8 cellular contexts compared by ENCODE assay signal in the genomic region with DNA sequence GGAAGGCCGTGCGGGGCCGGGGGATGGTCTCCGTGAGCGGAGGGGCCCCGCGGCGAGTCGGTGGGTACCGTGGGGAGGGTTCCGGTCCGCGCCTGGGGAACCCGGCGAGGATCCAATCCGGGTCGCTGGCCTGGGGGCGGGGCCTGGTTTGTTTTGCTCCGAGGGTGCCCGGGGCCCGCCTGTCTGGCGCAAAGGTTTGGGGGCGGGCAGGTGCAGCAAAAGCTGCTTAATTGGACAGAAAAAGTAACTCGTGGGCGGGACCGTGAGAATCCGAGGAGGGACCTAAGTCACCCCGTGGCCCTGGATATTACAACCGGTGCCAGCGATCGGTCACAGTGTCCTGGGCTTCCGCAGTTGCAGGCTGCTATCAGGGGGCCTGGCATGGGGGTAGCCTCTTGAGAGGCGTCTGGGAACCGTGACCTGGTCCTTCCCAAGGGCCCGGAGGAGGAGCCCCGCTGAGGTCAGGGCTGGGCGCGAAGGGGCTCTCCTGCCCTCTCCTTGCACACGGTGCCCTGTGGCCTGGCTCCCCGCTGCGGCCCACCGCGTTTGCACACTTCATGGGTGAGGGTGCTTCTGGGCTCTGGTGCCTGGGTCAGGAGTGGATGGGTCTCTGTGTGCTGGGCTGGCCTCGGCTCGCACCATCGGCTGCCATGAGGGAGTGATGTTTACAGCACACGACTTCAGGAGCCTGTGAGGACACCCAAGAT. TPM values are rescaled to one million over a fixed set of nuclear protein-coding genes. Genes with fewer than 3 reads are reported as not detected.
A peak's percentile ranks its signal among the peaks of the same experiment; 100 is the strongest.
DNase-seq lines count a peak whose midpoint lies in the region; ATAC-seq and TF ChIP-seq lines count a peak whose summit lies in the region.

No MANE protein-coding gene starts in this region.

- peak overlapping the region; percentile 90 to 95 (median 92) for H3K4me3 Mint-ChIP-seq in CD4-positive, CD25-positive, alpha-beta regulatory T cell

- H3K36me3 ChIP-seq in CD4-positive, CD25-positive, alpha-beta regulatory T cell (ENCODE audit: control insufficient read depth, insufficient read depth, low read length), result peaks cover 10% of the 10 kb centered on the region
- peaks cover 8% of the 10 kb centered on the region for H3K36me3 ChIP-seq in OCI-LY3 (replicated peaks; ENCODE audit: low read depth, low read length)
- H3K36me3 ChIP-seq in muscle layer of colon (ENCODE audit: insufficient read depth, low read length), result peaks cover 13% of the 10 kb centered on the region

- peak; percentile 77 to 82 for ATAC-seq in CD4-positive, CD25-positive, alpha-beta regulatory T cell (ENCODE audit: low read depth in 2 of 2)
- ATAC-seq in GM19455 (IDR thresholded peaks at IDR 0.05; ENCODE audit: unreplicated experiment), result peak; percentile 71

- no peaks in the 10 kb centered on the region for H3K9me3 Mint-ChIP-seq in CD4-positive, CD25-positive, alpha-beta regulatory T cell

- no peak for TF ChIP-seq CTCF in OCI-LY3 (IDR thresholded peaks at IDR 0.05; ENCODE audit: low read depth, low read length)

- peak; percentile 95 to 98 (median 96) for DNase-seq in CD4-positive, CD25-positive, alpha-beta regulatory T cell
- peak; percentile 76 for DNase-seq in HK-2 (ENCODE audit: unreplicated experiment)
- peak; percentile 89 for DNase-seq in activated T-cell treated with anti-CD3 and anti-CD28 coated beads for 24 hours (ENCODE audit: low read depth)
- DNase-seq in epithelial cell of prostate (ENCODE audit: low read depth, low spot score), result no peak
- DNase-seq in stimulated activated CD8-positive, alpha-beta memory T cell treated with anti-CD3 and anti-CD28 coated beads, Interleukin-4, amount 100 ng/mL, for 48 hours, result peak; percentile 96

- peaks cover 16% of the 10 kb centered on the region for H4K20me1 ChIP-seq in OCI-LY3 (ENCODE audit: insufficient read depth, low read length)

- peaks cover 7% of the 10 kb centered on the region for H3K36me3 Mint-ChIP-seq in CD4-positive, CD25-positive, alpha-beta regulatory T cell

- no peaks in the 10 kb centered on the region for H3K27me3 Mint-ChIP-seq in CD4-positive, CD25-positive, alpha-beta regulatory T cell

- peak overlapping the region; percentile 75 to 95 (median 90) for H3K27ac Mint-ChIP-seq in CD4-positive, CD25-positive, alpha-beta regulatory T cell

- H3K4me1 ChIP-seq in CD4-positive, CD25-positive, alpha-beta regulatory T cell (ENCODE audit: control insufficient read depth, insufficient read depth, low read length, poor library complexity, severe bottlenecking), result peaks cover 21% of the 10 kb centered on the region
- H3K4me1 ChIP-seq in OCI-LY3 (ENCODE audit: low read length), result peaks cover 11% of the 10 kb centered on the region
- H3K4me1 ChIP-seq in muscle layer of colon (ENCODE audit: insufficient read depth, low read length), result peaks cover 22% of the 10 kb centered on the region

- no peaks in the 10 kb centered on the region for H3K27me3 ChIP-seq in CD4-positive, CD25-positive, alpha-beta regulatory T cell (ENCODE audit: control insufficient read depth, insufficient read depth, low read length)
- H3K27me3 ChIP-seq in OCI-LY3 (ENCODE audit: low read depth, low read length) (no peaks in the 10 kb centered on the region), muscle layer of colon (ENCODE audit: control insufficient read depth in 1 of 2, insufficient read depth in 2 of 2, low read length in 2 of 2) (peaks cover 2 to 7% of the 10 kb centered on the region in 2 donors)

- peak overlapping the region; percentile 96 for H3K27ac ChIP-seq in CD4-positive, CD25-positive, alpha-beta regulatory T cell (ENCODE audit: insufficient read depth, low read length, poor library complexity, severe bottlenecking)
- H3K27ac ChIP-seq in OCI-LY3 (ENCODE audit: low read length), result peak overlapping the region; percentile 52
- peak overlapping the region; percentile 92 for H3K27ac ChIP-seq in epithelial cell of prostate
- peak overlapping the region; percentile 93 for H3K27ac ChIP-seq in muscle layer of colon (ENCODE audit: low read depth, low read length)

- peaks cover 11% of the 10 kb centered on the region; the same call in 1 of the 2 replicates for H3K79me2 ChIP-seq in OCI-LY3 (ENCODE audit: low read length)

- peak overlapping the region; percentile 86 for H3K9ac ChIP-seq in OCI-LY3 (ENCODE audit: low read length)
- H3K9ac ChIP-seq in muscle layer of colon (ENCODE audit: low read length), result peak overlapping the region; percentile 57

- H3K4me2 ChIP-seq in OCI-LY3 (ENCODE audit: low read length), result peak overlapping the region; percentile 99

- no peak overlapping the region for H2AFZ ChIP-seq in OCI-LY3 (ENCODE audit: low read depth, low read length)

- peak overlapping the region; percentile 55 for H3K4me3 ChIP-seq in CD4-positive, CD25-positive, alpha-beta regulatory T cell (ENCODE audit: low read depth, low read length)
- H3K4me3 ChIP-seq in OCI-LY3 (ENCODE audit: low read length) (peak overlapping the region; percentile 86), muscle layer of colon (ENCODE audit: low read depth in 1 of 2, low read length in 2 of 2) (peak overlapping the region; percentile 77 to 81)

- H3K9me3 ChIP-seq in CD4-positive, CD25-positive, alpha-beta regulatory T cell (ENCODE audit: control insufficient read depth in 2 of 2, low read length in 2 of 2), result no peaks in the 10 kb centered on the region
- H3K9me3 ChIP-seq in OCI-LY3 (ENCODE audit: insufficient read depth, low read length) (no peaks in the 10 kb centered on the region), muscle layer of colon (ENCODE audit: low read length) (no peaks in the 10 kb centered on the region)

- H3K4me1 Mint-ChIP-seq in CD4-positive, CD25-positive, alpha-beta regulatory T cell, result peaks cover 0 to 27% (median 8%) of the 10 kb centered on the region in 4 donors

RNA-seq across cellular contexts. Expression of a gene that starts 1.4 kb away (rescaled TPM):
- 195 TPM for total RNA-seq in CD4-positive, CD25-positive, alpha-beta regulatory T cell
- polyA plus RNA-seq in CD4-positive, CD25-positive, alpha-beta regulatory T cell, result 10 to 100 TPM; 23.9 to 28.0 (median 24.6) TPM

RNA-seq across cellular contexts. Expression of a gene that starts 7.6 kb away (rescaled TPM):
- 1.2 TPM for total RNA-seq in CD4-positive, CD25-positive, alpha-beta regulatory T cell
- under 1 TPM in 3 of 4 donors, not detected in 1; 0.11 to 0.24 (median 0.18) TPM for polyA plus RNA-seq in CD4-positive, CD25-positive, alpha-beta regulatory T cell

RNA-seq across cellular contexts. Expression of a gene that starts 10.3 kb away (rescaled TPM):
- total RNA-seq in CD4-positive, CD25-positive, alpha-beta regulatory T cell, result 2,852 TPM
- 1,000 to 10,000 TPM; 2,313 to 3,705 (median 3,130) TPM for polyA plus RNA-seq in CD4-positive, CD25-positive, alpha-beta regulatory T cell

RNA-seq across cellular contexts. Expression of a gene that starts 12.7 kb away (rescaled TPM):
- 20.7 TPM for total RNA-seq in CD4-positive, CD25-positive, alpha-beta regulatory T cell
- 10 to 100 TPM in 2 of 4 donors, 1 to 10 TPM in 2; 5.5 to 15.9 (median 8.8) TPM for polyA plus RNA-seq in CD4-positive, CD25-positive, alpha-beta regulatory T cell

RNA-seq across cellular contexts. Expression of a gene that starts 15.1 kb away (rescaled TPM):
- total RNA-seq in CD4-positive, CD25-positive, alpha-beta regulatory T cell, result 31.7 TPM
- 1 to 10 TPM; 1.8 to 6.7 (median 4.3) TPM for polyA plus RNA-seq in CD4-positive, CD25-positive, alpha-beta regulatory T cell
